32 cellular contexts compared by ENCODE assay signal in genomic region chr3:100374521-100374920, GRCh38.
"Had no signal": no experiment of that assay in that cellular context is flagged by ENCODE, and none has a peak within 500 bp of the region (broad histone marks: within the 10 kb centered on the region; RNA-seq: fewer than 3 reads in every experiment).

No MANE protein-coding gene starts in this region.

- H3K9me3 Mint-ChIP-seq: activated B cell treated with CpG ODN at 0.5 μM for 24 hours; activated CD8-positive, alpha-beta T cell treated with anti-CD3 and anti-CD28 coated beads for 36 hours; activated naive CD8-positive, alpha-beta T cell treated with anti-CD3 and anti-CD28 coated beads, Interleukin-2, amount 50 U/mL, for 24 hours; activated T-cell treated with anti-CD3 and anti-CD28 coated beads, Interleukin-2, amount 50 U/mL, for 4 hours; activated T-helper 17 cell treated with anti-CD3 and anti-CD28 coated beads, Interleukin-2, amount 50 U/mL, for 72 hours; brain had no signal

- H3K4me3 Mint-ChIP-seq: activated B cell treated with CpG ODN at 0.5 μM for 24 hours; activated CD8-positive, alpha-beta T cell treated with anti-CD3 and anti-CD28 coated beads for 36 hours; activated naive CD8-positive, alpha-beta T cell; activated naive CD8-positive, alpha-beta T cell treated with anti-CD3 and anti-CD28 coated beads, Interleukin-2, amount 50 U/mL, for 24 hours; activated T-cell treated with anti-CD3 and anti-CD28 coated beads, Interleukin-2, amount 50 U/mL, for 4 hours; activated T-helper 17 cell treated with anti-CD3 and anti-CD28 coated beads, Interleukin-2, amount 50 U/mL, for 72 hours; brain had no signal

- H3K4me1 ChIP-seq: adrenal gland, breast epithelium, colonic mucosa, esophagus squamous epithelium, heart right ventricle had no signal

- H3K9me3 ChIP-seq: adrenal gland, breast epithelium, colonic mucosa, esophagus squamous epithelium, gastroesophageal sphincter, heart right ventricle had no signal

- DNase-seq: activated B cell treated with CpG ODN at 0.5 μM for 24 hours; activated CD4-positive, alpha-beta T cell treated with anti-CD3 and anti-CD28 coated beads for 48 hours; activated CD4-positive, alpha-beta T cell treated with anti-CD3 and anti-CD28 coated beads, Interleukin-2, amount 50 U/mL, for 1 hour; activated CD4-positive, alpha-beta T cell treated with anti-CD3 and anti-CD28 coated beads, Interleukin-2, amount 50 U/mL, for 48 hours; activated CD8-positive, alpha-beta memory T cell treated with anti-CD3 and anti-CD28 coated beads for 24 hours; activated CD8-positive, alpha-beta T cell treated with anti-CD3 and anti-CD28 coated beads for 36 hours; activated effector memory CD4-positive, alpha-beta T cell treated with Interleukin-2 at 50 U/mL for 16 hours; activated gamma-delta T cell treated with Interleukin-2 at 50 U/mL for 16 hours; activated naive CD4-positive, alpha-beta T cell treated with anti-CD3 and anti-CD28 coated beads, Interleukin-2, amount 50 U/mL, for 16 hours; activated naive CD4-positive, alpha-beta T cell treated with Interleukin-2 at 50 U/mL for 16 hours; activated naive CD8-positive, alpha-beta T cell treated with anti-CD3 and anti-CD28 coated beads, Interleukin-2, amount 50 U/mL, for 24 hours; activated T-cell treated with anti-CD3 and anti-CD28 coated beads, Interleukin-2, amount 50 U/mL, for 4 hours; adrenal gland; amygdala; aorta; central memory CD4-positive, alpha-beta T cell; cerebellar nuclear complex; colonic mucosa; effector CD8-positive, alpha-beta T cell; esophagus squamous epithelium; foreskin melanocyte; heart right ventricle; T-helper 2 cell; WERI-Rb-1 had no signal

- H3K36me3 Mint-ChIP-seq: activated naive CD8-positive, alpha-beta T cell had no signal

- H3K27me3 ChIP-seq: adrenal gland, breast epithelium, cardiac muscle cell, colonic mucosa, esophagus squamous epithelium, gastroesophageal sphincter, heart right ventricle had no signal

- H3K4me1 Mint-ChIP-seq: activated B cell treated with CpG ODN at 0.5 μM for 24 hours; activated naive CD8-positive, alpha-beta T cell treated with anti-CD3 and anti-CD28 coated beads, Interleukin-2, amount 50 U/mL, for 24 hours; activated T-helper 17 cell treated with anti-CD3 and anti-CD28 coated beads, Interleukin-2, amount 50 U/mL, for 72 hours; brain had no signal

- H3K36me3 ChIP-seq: colonic mucosa had no signal

- H3K27ac ChIP-seq: adrenal gland, breast epithelium, cardiac muscle cell, colonic mucosa, epithelial cell of prostate, esophagus squamous epithelium, gastroesophageal sphincter, heart right ventricle, WERI-Rb-1 had no signal

- H3K27me3 Mint-ChIP-seq: activated B cell treated with CpG ODN at 0.5 μM for 24 hours; activated CD8-positive, alpha-beta T cell treated with anti-CD3 and anti-CD28 coated beads for 36 hours; activated naive CD8-positive, alpha-beta T cell; activated naive CD8-positive, alpha-beta T cell treated with anti-CD3 and anti-CD28 coated beads, Interleukin-2, amount 50 U/mL, for 24 hours; activated T-helper 17 cell treated with anti-CD3 and anti-CD28 coated beads, Interleukin-2, amount 50 U/mL, for 72 hours; brain had no signal

- H3K4me3 ChIP-seq: adrenal gland, breast epithelium, cardiac muscle cell, colonic mucosa, esophagus squamous epithelium, gastroesophageal sphincter, heart right ventricle had no signal

- H3K27ac Mint-ChIP-seq: activated B cell treated with CpG ODN at 0.5 μM for 24 hours; activated CD8-positive, alpha-beta T cell treated with anti-CD3 and anti-CD28 coated beads for 36 hours; activated naive CD8-positive, alpha-beta T cell treated with anti-CD3 and anti-CD28 coated beads, Interleukin-2, amount 50 U/mL, for 24 hours; activated T-helper 17 cell treated with anti-CD3 and anti-CD28 coated beads, Interleukin-2, amount 50 U/mL, for 72 hours had no signal

- ATAC-seq: activated CD4-positive, CD25-positive, alpha-beta regulatory T cell treated with anti-CD3 and anti-CD28 coated beads, Interleukin-2, amount 50 U/mL, for 24 hours; activated CD8-positive, alpha-beta T cell treated with anti-CD3 and anti-CD28 coated beads for 36 hours; activated naive CD8-positive, alpha-beta T cell treated with anti-CD3 and anti-CD28 coated beads, Interleukin-2, amount 50 U/mL, for 24 hours; activated T-cell treated with anti-CD3 and anti-CD28 coated beads, Interleukin-2, amount 50 U/mL, for 4 hours; activated T-helper 17 cell treated with anti-CD3 and anti-CD28 coated beads, Interleukin-2, amount 50 U/mL, for 72 hours; gastroesophageal sphincter; heart right ventricle had no signal
